In genomic region chr18:62187543-62188378, GRCh38 we compare ENCODE assay signal across 8 cellular contexts. TPM values are rescaled to one million over a fixed set of nuclear protein-coding genes. Genes with fewer than 3 reads are reported as not detected.
DNase-seq lines count a peak whose midpoint lies in the region; ATAC-seq and TF ChIP-seq lines count a peak whose summit lies in the region.

No MANE protein-coding gene starts in this region.

- H3K36me3 Mint-ChIP-seq in activated naive CD4-positive, alpha-beta T cell treated with anti-CD3 and anti-CD28 coated beads for 36 hours (ENCODE audit: low read depth) = peaks cover 14% of the 10 kb centered on the region

- DNase-seq in NCI-H1105 treated with DMSO at 0.1 percent for 48 hours (lab: John Stamatoyannopoulos, UW) = peak; percentile 20
- DNase-seq in NCI-H1105 (lab: John Stamatoyannopoulos, UW) = no peak
- peak; percentile 11 for DNase-seq in NOMO-1 treated with dmso at 0.1 percent for 144 hours (lab: John Stamatoyannopoulos, UW; ENCODE audit: unreplicated experiment)
- peak; percentile 57 for DNase-seq in activated naive CD4-positive, alpha-beta T cell treated with anti-CD3 and anti-CD28 coated beads for 36 hours
- peak; percentile 8 for DNase-seq in globus pallidus (ENCODE audit: low spot score)
- DNase-seq in omental fat pad (ENCODE audit: low spot score) = no peak

- H3K27me3 Mint-ChIP-seq in activated naive CD4-positive, alpha-beta T cell treated with anti-CD3 and anti-CD28 coated beads for 36 hours (ENCODE audit: low read depth) = no peaks in the 10 kb centered on the region

- H3K4me1 Mint-ChIP-seq in activated naive CD4-positive, alpha-beta T cell treated with anti-CD3 and anti-CD28 coated beads for 36 hours (ENCODE audit: low read depth) = peaks cover 53% of the 10 kb centered on the region

- CTCF ChIA-PET in activated naive CD4-positive, alpha-beta T cell treated with anti-CD3 and anti-CD28 coated beads for 36 hours (lab: Charles Lee) = interaction anchor here (0.8 to 9.5 kb wide), 8 partner anchors 9 to 396 kb away, joined by 3 to 124 read pairs (median 4); no protein-coding TSS in a partner anchor

- H3K9me3 Mint-ChIP-seq in activated naive CD4-positive, alpha-beta T cell treated with anti-CD3 and anti-CD28 coated beads for 36 hours = no peaks in the 10 kb centered on the region

- peak overlapping the region; percentile 90 for H3K27ac Mint-ChIP-seq in activated naive CD4-positive, alpha-beta T cell treated with anti-CD3 and anti-CD28 coated beads for 36 hours

- intact Hi-C loops in activated naive CD4-positive, alpha-beta T cell treated with anti-CD3 and anti-CD28 coated beads for 36 hours (cut with micrococcal nuclease) = loop anchor here (1.0 to 10.0 kb wide), 20 partner anchors 11 to 1787 kb away; partner anchors contain the start of genes BCL2, PHLPP1, SERPINB8 and TNFRSF11A

- ATAC-seq in HG02763 (IDR thresholded peaks at IDR 0.05; ENCODE audit: unreplicated experiment) = peak; percentile 1
- peak; percentile 10 for ATAC-seq in omental fat pad (ENCODE audit: low FRiP score)
- ATAC-seq in GM18873 (IDR thresholded peaks at IDR 0.05; ENCODE audit: low FRiP score, unreplicated experiment) = no peak

- no peak for TF ChIP-seq CTCF in omental fat pad (IDR thresholded peaks at IDR 0.05)

- H3K4me3 Mint-ChIP-seq in activated naive CD4-positive, alpha-beta T cell treated with anti-CD3 and anti-CD28 coated beads for 36 hours = peak overlapping the region; percentile 99

RNA-seq across cellular contexts. Expression of gene RELCH, which starts 0.7 kb away (rescaled TPM):
- total RNA-seq in activated naive CD4-positive, alpha-beta T cell treated with anti-CD3 and anti-CD28 coated beads for 36 hours = 10 to 100 TPM; 15.7 to 16.3 TPM
- 10 to 100 TPM; 21.8 to 42.7 (median 29.8) TPM for total RNA-seq in omental fat pad

RNA-seq across cellular contexts. Expression of gene PIGN, which starts 0.9 kb away (rescaled TPM):
- total RNA-seq in activated naive CD4-positive, alpha-beta T cell treated with anti-CD3 and anti-CD28 coated beads for 36 hours = 10 to 100 TPM; 21.2 to 22.6 TPM
- 10 to 100 TPM; 19.7 to 31.8 (median 24.8) TPM for total RNA-seq in omental fat pad

Comparison
In these comparisons a context has a peak if more than half of its experiments do, and no peak if none do; other contexts are left out.
1. DNase-seq: peak in NCI-H1105 treated with DMSO at 0.1 percent for 48 hours (single experiment), NOMO-1 treated with dmso at 0.1 percent for 144 hours (single experiment), activated naive CD4-positive, alpha-beta T cell treated with anti-CD3 and anti-CD28 coated beads for 36 hours (single experiment) and globus pallidus (single experiment); none in NCI-H1105 (single experiment) and omental fat pad (single experiment).